ENCODE assay signal across 10 cellular contexts in genomic region chr2:85865539-85866164, GRCh38. TPM values are rescaled to one million over a fixed set of nuclear protein-coding genes. Genes with fewer than 3 reads are reported as not detected.
DNase-seq lines count a peak whose midpoint lies in the region; TF ChIP-seq lines count a peak whose summit lies in the region.
"Had no signal": no experiment of that assay in that cellular context is flagged by ENCODE, and none has a peak within 500 bp of the region (broad histone marks: within the 10 kb centered on the region; RNA-seq: fewer than 3 reads in every experiment).

No MANE protein-coding gene starts in this region.

- H3K27me3 ChIP-seq in trophoblast cell (ENCODE audit: insufficient read depth, low read length): no peaks in the 10 kb centered on the region
- H3K27me3 ChIP-seq: BE2C had no signal

- intact Hi-C loops in MCF 10A (cut with micrococcal nuclease): no loop called here

- TF ChIP-seq CTCF in MCF 10A (IDR thresholded peaks at IDR 0.05; ENCODE audit: unreplicated experiment): no peak

- H3K27ac Mint-ChIP-seq in MCF 10A (ENCODE audit: low read depth, unreplicated experiment): no peak overlapping the region

- peak; percentile 57 for DNase-seq in activated CD8-positive, alpha-beta memory T cell treated with anti-CD3 and anti-CD28 coated beads for 24 hours
- no peak for DNase-seq in activated CD8-positive, alpha-beta memory T cell treated with anti-CD3 and anti-CD28 coated beads, Interleukin-2, amount 50 U/mL, for 4 hours
- DNase-seq in H4 (ENCODE audit: low spot score) (peak; percentile 53), NCI-H226 (peak; percentile 30), trophoblast cell (peak; percentile 86 to 88), T-helper 9 cell (no peak), NCI-H2081 (lab: John Stamatoyannopoulos, UW) (no peak), MCF 10A (ENCODE audit: unreplicated experiment) (no peak)
- DNase-seq: BE2C had no signal

- no peaks in the 10 kb centered on the region for H3K36me3 Mint-ChIP-seq in MCF 10A (ENCODE audit: insufficient read depth, unreplicated experiment)

- peak overlapping the region; percentile 6 for H2BK12ac ChIP-seq in trophoblast cell (ENCODE audit: low read length)

- H3K27ac ChIP-seq in trophoblast cell (ENCODE audit: low read depth, low read length): peak overlapping the region; percentile 81
- H3K27ac ChIP-seq: RWPE1 had no signal

- H3K4me1 Mint-ChIP-seq in MCF 10A (ENCODE audit: insufficient read depth, unreplicated experiment): no peaks in the 10 kb centered on the region

- no peak overlapping the region for H3K4me3 ChIP-seq in trophoblast cell (ENCODE audit: low read depth, low read length)

- BruUV-seq in MCF 10A (replicated peaks; lab: Mats Ljungman, UMichigan): no TSS peak

- H3K79me2 ChIP-seq in trophoblast cell (ENCODE audit: control insufficient read depth, insufficient read depth, low read length, poor library complexity): no peaks in the 10 kb centered on the region

- no peak overlapping the region for H4K8ac ChIP-seq in trophoblast cell (ENCODE audit: low read depth, low read length)

- H4K91ac ChIP-seq in trophoblast cell (ENCODE audit: low read depth, low read length): peak overlapping the region; percentile 3

- POLR2A ChIA-PET in MCF 10A (lab: Yijun Ruan, JAX): interaction anchor here (0.6 kb wide), 1 partner anchor 205 kb away, joined by 3 read pairs; no protein-coding TSS in a partner anchor

- CTCF ChIA-PET in MCF 10A (lab: Yijun Ruan, JAX): interaction anchor here (0.6 kb wide), 1 partner anchor 10 kb away, joined by 3 read pairs; no protein-coding TSS in a partner anchor

- no peaks in the 10 kb centered on the region for H3K9me3 Mint-ChIP-seq in MCF 10A (ENCODE audit: unreplicated experiment)

- H3K14ac ChIP-seq in trophoblast cell (ENCODE audit: low read length): no peak overlapping the region

- H3K4me2 ChIP-seq in trophoblast cell (ENCODE audit: low read length): peak overlapping the region; percentile 22

- no peak overlapping the region for H2AK5ac ChIP-seq in trophoblast cell (ENCODE audit: low read length)

- H3K36me3 ChIP-seq in trophoblast cell (ENCODE audit: control insufficient read depth in 1 of 2, insufficient read depth in 2 of 2, low read length in 2 of 2): peaks cover 13% of the 10 kb centered on the region in 2 experiments
- H3K36me3 ChIP-seq: BE2C had no signal

- no peak overlapping the region for H3K9ac ChIP-seq in trophoblast cell (ENCODE audit: low read length)

- H3K4me3 Mint-ChIP-seq in MCF 10A (ENCODE audit: unreplicated experiment): no peak overlapping the region

- H3K4me1 ChIP-seq in trophoblast cell (ENCODE audit: control insufficient read depth in 1 of 2, insufficient read depth in 2 of 2, low read length in 2 of 2): peaks cover 8 to 13% of the 10 kb centered on the region in 2 experiments
- H3K4me1 ChIP-seq: BE2C had no signal

- WGBS in trophoblast cell (ENCODE audit: extremely low coverage, insufficient coverage, insufficient read length): no CpG with 5 or more reads among the region's 6 CpGs

- no peaks in the 10 kb centered on the region for H3K27me3 Mint-ChIP-seq in MCF 10A (ENCODE audit: insufficient read depth, unreplicated experiment)

- no peak overlapping the region for H2AFZ ChIP-seq in trophoblast cell (ENCODE audit: insufficient read depth, low read length, poor library complexity)

- H2BK5ac ChIP-seq in trophoblast cell (ENCODE audit: low read depth, low read length, poor library complexity): peak overlapping the region; percentile 50

- peaks cover 3% of the 10 kb centered on the region for H3K79me1 ChIP-seq in trophoblast cell (ENCODE audit: low read length)

- H3K4ac ChIP-seq in trophoblast cell (ENCODE audit: low read depth, low read length): no peak overlapping the region

- peak overlapping the region; percentile 7 for H3K18ac ChIP-seq in trophoblast cell (ENCODE audit: low read length)

- no peak overlapping the region for H4K12ac ChIP-seq in trophoblast cell (ENCODE audit: low read depth, low read length)

- H3K23ac ChIP-seq in trophoblast cell (ENCODE audit: low read length): no peak overlapping the region

- peak overlapping the region; percentile 10 for H2BK120ac ChIP-seq in trophoblast cell (ENCODE audit: insufficient read depth, low read length, poor library complexity)

- H3K9me3 ChIP-seq in trophoblast cell (ENCODE audit: insufficient read depth, low read depth, low read length): no peaks in the 10 kb centered on the region
- H3K9me3 ChIP-seq: BE2C had no signal

RNA-seq across cellular contexts. Expression of gene ST3GAL5, which starts 23.1 kb away (rescaled TPM):
- total RNA-seq in H4 (2014; rRNA removed; shearing (Covaris generic)): 17.7 TPM in 2 replicates
- 23.2 and 23.6 TPM in 2 replicates for polyA plus RNA-seq in trophoblast cell (2013)
- total RNA-seq in MCF 10A (2022): 1.2 and 2.3 TPM in 2 replicates

Comparison
In these comparisons a context has a peak if more than half of its experiments do, and no peak if none do; other contexts are left out.
1. DNase-seq: peak in activated CD8-positive, alpha-beta memory T cell treated with anti-CD3 and anti-CD28 coated beads for 24 hours (single experiment), H4 (single experiment), NCI-H226 (single experiment) and trophoblast cell (2 of 2); none in activated CD8-positive, alpha-beta memory T cell treated with anti-CD3 and anti-CD28 coated beads, Interleukin-2, amount 50 U/mL, for 4 hours (single experiment), T-helper 9 cell (single experiment), NCI-H2081 (0 of 2) and MCF 10A (single experiment).